17 cellular contexts compared by ENCODE assay signal in genomic region chr7:75961194-75961593, GRCh38. TPM values are rescaled to one million over a fixed set of nuclear protein-coding genes. Genes with fewer than 3 reads are reported as not detected.
A peak's percentile ranks its signal among the peaks of the same experiment; 100 is the strongest.
DNase-seq lines count a peak whose midpoint lies in the region; ATAC-seq and TF ChIP-seq lines count a peak whose summit lies in the region.
"Had no signal": no experiment of that assay in that cellular context is flagged by ENCODE, and none has a peak within 500 bp of the region (broad histone marks: within the 10 kb centered on the region; RNA-seq: fewer than 3 reads in every experiment).

No MANE protein-coding gene starts in this region.

- POLR2A ChIA-PET in SK-N-SH (lab: Yijun Ruan, JAX) = interaction anchor here (0.6 to 0.8 kb wide), 4 partner anchors 13 to 46 kb away, joined by 3 to 4 read pairs (median 3); partner anchors contain the start of gene POR

- CTCF ChIA-PET in SK-N-SH (lab: Yijun Ruan, JAX) = interaction anchor here (0.6 to 1.3 kb wide), 5 partner anchors 8 to 62 kb away, joined by 3 to 6 read pairs (median 3); no protein-coding TSS in a partner anchor

- no peaks in the 10 kb centered on the region for H3K79me2 ChIP-seq in SK-N-SH (ENCODE audit: insufficient read depth)

- H3K36me3 ChIP-seq in left ventricle myocardium inferior (peaks cover 26% of the 10 kb centered on the region), heart right ventricle (peaks cover 0 to 46% (median 7%) of the 10 kb centered on the region in 9 donors), SK-N-SH (replicated peaks in 1 of 2; ENCODE audit: control insufficient read depth in 1 of 2, insufficient read depth in 2 of 2, low read length in 1 of 2) (peaks cover 0 to 11% of the 10 kb centered on the region in 2 experiments)

- H3K4me1 ChIP-seq in left ventricle myocardium inferior (peaks cover 57% of the 10 kb centered on the region), heart right ventricle (peaks cover 27 to 49% (median 42%) of the 10 kb centered on the region in 9 donors), SK-N-SH (ENCODE audit: control insufficient read depth in 1 of 2, insufficient read depth in 2 of 2, low read depth in 1 of 2, low read length in 1 of 2) (peaks cover 0 to 20% of the 10 kb centered on the region in 2 experiments; a peak in 2 of 4 replicates), foreskin keratinocyte (no peaks in the 10 kb centered on the region)

- no peak overlapping the region for H3K4me2 ChIP-seq in SK-N-SH

- no peaks in the 10 kb centered on the region for H3K27me3 Mint-ChIP-seq in type B pancreatic cell

- DNase-seq in left ventricle myocardium inferior (no peak), heart right ventricle (no peak), SK-N-SH (peak; percentile 57), foreskin keratinocyte (no peak), type B pancreatic cell (ENCODE audit: extremely low spot score, unreplicated experiment) (no peak), dorsolateral prefrontal cortex (no peak), GM19238 (ENCODE audit: insufficient read length, low spot score) (no peak)
- DNase-seq: activated CD4-positive, alpha-beta T cell treated with anti-CD3 and anti-CD28 coated beads, Interleukin-2, amount 50 U/mL, for 48 hours; aorta; Kasumi-1; NCI-H1694; NCI-H524; stimulated activated naive CD8-positive, alpha-beta T cell treated with anti-CD3 and anti-CD28 coated beads, Interleukin-15, Interleukin-2, amounts not matched to agents 100 U/mL and 50 U/mL, for 24 hours; T1000 had no signal

- H3K36me3 Mint-ChIP-seq in type B pancreatic cell = peaks cover 17% of the 10 kb centered on the region

- H4K20me1 ChIP-seq in SK-N-SH (ENCODE audit: insufficient read depth) = no peaks in the 10 kb centered on the region

- peaks cover 41% of the 10 kb centered on the region for H3K4me1 Mint-ChIP-seq in type B pancreatic cell (ENCODE audit: unreplicated experiment)

- H2AFZ ChIP-seq in SK-N-SH (ENCODE audit: low read depth) = no peak overlapping the region

- H3K9me3 ChIP-seq in left ventricle myocardium inferior (replicated peaks) = no peaks in the 10 kb centered on the region
- no peaks in the 10 kb centered on the region for H3K9me3 ChIP-seq in heart right ventricle
- no peaks in the 10 kb centered on the region for H3K9me3 ChIP-seq in SK-N-SH
- H3K9me3 ChIP-seq: neutrophil had no signal

- H3F3A ChIP-seq in SK-N-SH (replicated peaks; ENCODE audit: insufficient read depth) = peaks cover 5% of the 10 kb centered on the region

- H3K9me3 Mint-ChIP-seq in type B pancreatic cell = no peaks in the 10 kb centered on the region

- no peak overlapping the region for H3K9ac ChIP-seq in SK-N-SH

- H3K27ac ChIP-seq in left ventricle myocardium inferior (replicated peaks) (peak overlapping the region; percentile 89), heart right ventricle (peak overlapping the region in 3 of 10 donors; percentile 87 to 95 (median 92)), SK-N-SH (ENCODE audit: low read depth in 2 of 2, low read length in 1 of 2) (no peak overlapping the region), foreskin keratinocyte (no peak overlapping the region), dorsolateral prefrontal cortex (no peak overlapping the region)
- H3K27ac ChIP-seq: neutrophil had no signal

- WGBS in heart right ventricle, 2 donors = 93 to 97% methylated on average over 6 of the region's 6 CpGs
- WGBS in SK-N-SH (ENCODE audit: low lambda C conversion rate) = 96% methylated on average over 6 of the region's 6 CpGs

- ATAC-seq in heart right ventricle = no peak
- ATAC-seq in foreskin keratinocyte = no peak
- no peak for ATAC-seq in HG02610 (IDR thresholded peaks at IDR 0.05; ENCODE audit: unreplicated experiment)
- ATAC-seq: stimulated activated naive CD8-positive, alpha-beta T cell treated with anti-CD3 and anti-CD28 coated beads, Interleukin-15, Interleukin-2, amounts not matched to agents 100 U/mL and 50 U/mL, for 24 hours had no signal

- intact Hi-C loops in left ventricle myocardium inferior (cut with micrococcal nuclease) = no loop called here
- intact Hi-C loops in heart right ventricle (cut with DNase I) = loop anchor here in 5 of 10 donors (5.0 kb wide), 1 partner anchor 44 kb away; the partner anchor contains the start of gene POR (in 5 of the 5)
- intact Hi-C loops in dorsolateral prefrontal cortex (cut with DNase I) = no loop called here

- H3K27ac Mint-ChIP-seq in type B pancreatic cell = no peak overlapping the region

- TF ChIP-seq EP300 in SK-N-SH (IDR thresholded peaks at IDR 0.05; ENCODE audit: borderline replicate concordance in 1 of 2, low read depth in 1 of 2, low read length in 1 of 2) = no peak

- no peak for TF ChIP-seq CTCF in left ventricle myocardium inferior (IDR thresholded peaks at IDR 0.05; ENCODE audit: borderline replicate concordance)
- TF ChIP-seq CTCF in heart right ventricle (IDR thresholded peaks at IDR 0.05) = peak in 2 of 9 donors; percentile 10 to 13
- TF ChIP-seq CTCF in SK-N-SH (IDR thresholded peaks at IDR 0.05) = peak; percentile 28; the same call in 1 of the 2 replicates
- TF ChIP-seq CTCF in foreskin keratinocyte (conservative IDR thresholded peaks at IDR 0.05) = peak; percentile 28
- peak; percentile 60 for TF ChIP-seq CTCF in type B pancreatic cell (conservative IDR thresholded peaks at IDR 0.05)
- no peak for TF ChIP-seq CTCF in dorsolateral prefrontal cortex (IDR thresholded peaks at IDR 0.05 in 54 of 56, conservative IDR thresholded peaks at IDR 0.05 in 2 of 56; ENCODE audit: low read depth in 1 of 56, partially characterized antibody in 56 of 56)

- no peaks in the 10 kb centered on the region for H3K9me2 ChIP-seq in SK-N-SH

- H3K27me3 ChIP-seq in left ventricle myocardium inferior (ENCODE audit: low read depth) (no peaks in the 10 kb centered on the region), heart right ventricle (no peaks in the 10 kb centered on the region), SK-N-SH (ENCODE audit: insufficient read depth) (no peaks in the 10 kb centered on the region), foreskin keratinocyte (no peaks in the 10 kb centered on the region), dorsolateral prefrontal cortex (no peaks in the 10 kb centered on the region)
- H3K27me3 ChIP-seq: neutrophil had no signal

- TF ChIP-seq RAD21 in SK-N-SH (IDR thresholded peaks at IDR 0.05; ENCODE audit: low read length) = peak; percentile 33

- H3K4me3 Mint-ChIP-seq in type B pancreatic cell = no peak overlapping the region

- H3K4me3 ChIP-seq in left ventricle myocardium inferior (no peak overlapping the region), heart right ventricle (no peak overlapping the region), SK-N-SH (ENCODE audit: low read depth in 2 of 2, low read length in 1 of 2) (no peak overlapping the region), dorsolateral prefrontal cortex (no peak overlapping the region)
- H3K4me3 ChIP-seq: skin epidermis had no signal

TF ChIP-seq in SK-N-SH, 30 proteins besides CTCF, POLR2A, EP300 and RAD21:
- TF ChIP-seq EZH2phosphoT487 (IDR thresholded peaks at IDR 0.05; ENCODE audit: borderline replicate concordance, low read depth) (no peak), RXRA (IDR thresholded peaks at IDR 0.05; ENCODE audit: borderline replicate concordance, low read depth) (no peak), MEF2A (IDR thresholded peaks at IDR 0.05; ENCODE audit: borderline replicate concordance, low read depth) (no peak), NRF1 (IDR thresholded peaks at IDR 0.05; ENCODE audit: low read depth, low read length) (no peak), FOXM1 (IDR thresholded peaks at IDR 0.05; ENCODE audit: low read depth) (no peak), FOSL2 (IDR thresholded peaks at IDR 0.05; ENCODE audit: borderline replicate concordance, low read depth) (no peak), JUND (IDR thresholded peaks at IDR 0.05) (no peak), GABPA (IDR thresholded peaks at IDR 0.05; ENCODE audit: low read depth) (no peak)
TF ChIP-seq in SK-N-SH: peak in this region for 0.

RNA-seq across cellular contexts. Expression of gene TMEM120A, which starts 33.2 kb away (rescaled TPM):
- total RNA-seq in left ventricle myocardium inferior = 163 TPM
- total RNA-seq in heart right ventricle = 100 to 1,000 TPM; 132 to 192 (median 149) TPM
- 100 to 1,000 TPM; 179 to 220 TPM for polyA plus RNA-seq in heart right ventricle
- polyA plus RNA-seq in SK-N-SH (2012; rRNA removed) = 59.8 and 95.2 TPM in 2 replicates
- 26.4 and 50.4 TPM in 2 replicates for polyA plus RNA-seq in SK-N-SH (2012; cell fraction: cytosol; rRNA removed)
- 120 and 190 TPM in 2 replicates for polyA plus RNA-seq in SK-N-SH (2012; cell fraction: nucleus; rRNA removed)
- total RNA-seq in foreskin keratinocyte = 21.4 and 21.7 TPM in 2 replicates
- polyA plus RNA-seq in foreskin keratinocyte = 38.7 and 44.2 TPM in 2 replicates
- 22.5 and 37.1 TPM in 2 replicates for total RNA-seq in type B pancreatic cell (ENCODE audit: low replicate concordance)
- total RNA-seq in dorsolateral prefrontal cortex = 10 to 100 TPM; 32.6 to 87.9 (median 49.5) TPM

RNA-seq across cellular contexts. Expression of gene POR, which starts 46.2 kb away (rescaled TPM):
- total RNA-seq in left ventricle myocardium inferior (72.9 TPM), heart right ventricle (100 to 1,000 TPM in 1 of 10 donors, 10 to 100 TPM in 9; 37.3 to 203 (median 59.3) TPM), foreskin keratinocyte (44.7 and 45.4 TPM in 2 replicates), type B pancreatic cell (ENCODE audit: low replicate concordance) (122 and 153 TPM in 2 replicates), dorsolateral prefrontal cortex (100 to 1,000 TPM in 9 of 120 experiments, 10 to 100 TPM in 111; 52.3 to 111 (median 78.1) TPM)
- polyA plus RNA-seq in heart right ventricle (100 to 1,000 TPM; 104 to 185 TPM), SK-N-SH (2012; rRNA removed) (55.8 and 68.7 TPM in 2 replicates), foreskin keratinocyte (44.0 and 44.5 TPM in 2 replicates)
- polyA plus RNA-seq in SK-N-SH (2012; cell fraction: cytosol; rRNA removed) = 22.1 and 32.8 TPM in 2 replicates
- polyA plus RNA-seq in SK-N-SH (2012; cell fraction: nucleus; rRNA removed) = 129 and 157 TPM in 2 replicates

Comparison
In these comparisons a context has a peak if more than half of its experiments do, and no peak if none do; other contexts are left out.
1. CTCF ChIP-seq: peak in SK-N-SH (single experiment), foreskin keratinocyte (single experiment) and type B pancreatic cell (single experiment); none in left ventricle myocardium inferior (single experiment) and dorsolateral prefrontal cortex (0 of 56).